20 cellular contexts compared by ENCODE assay signal in genomic region chr22:31953251-31953650, GRCh38. TPM values are rescaled to one million over a fixed set of nuclear protein-coding genes. Genes with fewer than 3 reads are reported as not detected.
DNase-seq lines count a peak whose midpoint lies in the region; ATAC-seq and TF ChIP-seq lines count a peak whose summit lies in the region.
"Had no signal": no experiment of that assay in that cellular context is flagged by ENCODE, and none has a peak within 500 bp of the region (broad histone marks: within the 10 kb centered on the region; RNA-seq: fewer than 3 reads in every experiment).

No MANE protein-coding gene starts in this region.

- no peaks in the 10 kb centered on the region for H3K9me3 Mint-ChIP-seq in chondrocyte (ENCODE audit: low read depth)
- H3K9me3 Mint-ChIP-seq: neural crest cell; T-helper 2 cell treated with Interferon-gamma antibody and Interleukin-4, amounts not matched to agents 5 μg/mL and 100 μg/mL, for 36 hours had no signal

- H3K4me1 Mint-ChIP-seq in chondrocyte (ENCODE audit: low read depth) = peaks cover 64% of the 10 kb centered on the region

- no peaks in the 10 kb centered on the region for H3F3A ChIP-seq in neural cell (ENCODE audit: insufficient read depth, low read length, poor library complexity, severe bottlenecking)

- intact Hi-C loops in cardiac septum (cut with DNase I) (no loop called here), vagina (cut with DNase I) (no loop called here)

- TF ChIP-seq POLR2A in vagina (IDR thresholded peaks at IDR 0.05) = no peak

- DNase-seq in right atrium auricular region (ENCODE audit: low spot score) = no peak
- no peak for DNase-seq in cardiac septum (ENCODE audit: low spot score)
- DNase-seq in chondrocyte (ENCODE audit: low spot score) = no peak
- DNase-seq in vagina (ENCODE audit: extremely low spot score in 2 of 2) = no peak
- no peak for DNase-seq in NCI-H2227 treated with DMSO at 0.1 percent for 48 hours (lab: John Stamatoyannopoulos, UW)
- DNase-seq in OCI-M1 (lab: John Stamatoyannopoulos, UW) = no peak
- DNase-seq: central memory CD4-positive, alpha-beta T cell; DMS153; GOT3; hippocampal formation; left lung; NCI-H2029; NCI-H69; stimulated activated CD4-positive, alpha-beta T cell treated with anti-CD3 and anti-CD28 coated beads, Interleukin-12 subunit alpha, Interleukin-12 subunit beta, amount 100 ng/mL, for 4 hours; trophoblast cell had no signal

- peaks cover 33% of the 10 kb centered on the region for H3K36me3 Mint-ChIP-seq in chondrocyte (ENCODE audit: low read depth)

- H3K4me3 Mint-ChIP-seq in chondrocyte (ENCODE audit: unreplicated experiment) = no peak overlapping the region
- H3K4me3 Mint-ChIP-seq: neural crest cell; T-helper 2 cell treated with Interferon-gamma antibody and Interleukin-4, amounts not matched to agents 5 μg/mL and 100 μg/mL, for 36 hours had no signal

- no peak overlapping the region for H3K9ac ChIP-seq in neural cell (ENCODE audit: low read length)

- H3K36me3 ChIP-seq in right atrium auricular region (peaks cover 26% of the 10 kb centered on the region), neural cell (ENCODE audit: insufficient read depth, low read length) (peaks cover 10% of the 10 kb centered on the region), vagina (peaks cover 0 to 19% of the 10 kb centered on the region in 2 donors)

- H3K79me2 ChIP-seq in neural cell (replicated peaks; ENCODE audit: insufficient read depth, low read length) = peaks cover 83% of the 10 kb centered on the region

- no peaks in the 10 kb centered on the region for H3K9me3 ChIP-seq in right atrium auricular region
- H3K9me3 ChIP-seq in neural cell (ENCODE audit: low read length) = no peaks in the 10 kb centered on the region
- H3K9me3 ChIP-seq in vagina = no peaks in the 10 kb centered on the region
- H3K9me3 ChIP-seq: left lung had no signal

- no peak overlapping the region for H3K4me2 ChIP-seq in neural cell (ENCODE audit: low read length)

- H3K27me3 Mint-ChIP-seq in chondrocyte (ENCODE audit: low read depth) = no peaks in the 10 kb centered on the region

- H3K9me2 ChIP-seq in neural cell (ENCODE audit: insufficient read depth, low read length) = no peaks in the 10 kb centered on the region

- peak overlapping the region; percentile 70 to 73 for H3K27ac ChIP-seq in right atrium auricular region
- no peak overlapping the region for H3K27ac ChIP-seq in neural cell (ENCODE audit: low read length)
- peak overlapping the region; percentile 64 for H3K27ac ChIP-seq in vagina
- H3K27ac ChIP-seq: HL-60 had no signal

- H4K20me1 ChIP-seq in neural cell (ENCODE audit: insufficient read depth) = peaks cover 32% of the 10 kb centered on the region

- H3K4me3 ChIP-seq in right atrium auricular region = no peak overlapping the region
- peak overlapping the region; percentile 31 for H3K4me3 ChIP-seq in neural cell (ENCODE audit: low read length)
- no peak overlapping the region for H3K4me3 ChIP-seq in vagina
- H3K4me3 ChIP-seq: left lung had no signal

- TF ChIP-seq RAD21 in neural cell (conservative IDR thresholded peaks at IDR 0.05) = no peak

- H3K4me1 ChIP-seq in right atrium auricular region = peaks cover 0 to 58% of the 10 kb centered on the region in 2 donors
- peaks cover 49% of the 10 kb centered on the region for H3K4me1 ChIP-seq in vagina

- no peak for TF ChIP-seq CTCF in right atrium auricular region (IDR thresholded peaks at IDR 0.05)
- TF ChIP-seq CTCF in chondrocyte (IDR thresholded peaks at IDR 0.05) = no peak
- TF ChIP-seq CTCF in neural cell (IDR thresholded peaks at IDR 0.05; ENCODE audit: poor library complexity, severe bottlenecking) = no peak
- TF ChIP-seq CTCF in vagina (IDR thresholded peaks at IDR 0.05) = no peak

- peak overlapping the region; percentile 94 for H3K27ac Mint-ChIP-seq in chondrocyte (ENCODE audit: unreplicated experiment)
- H3K27ac Mint-ChIP-seq: T-helper 2 cell treated with Interferon-gamma antibody and Interleukin-4, amounts not matched to agents 5 μg/mL and 100 μg/mL, for 36 hours had no signal

- no peak overlapping the region for H2AFZ ChIP-seq in neural cell (ENCODE audit: low read depth, low read length)

- no peaks in the 10 kb centered on the region for H3K27me3 ChIP-seq in right atrium auricular region
- no peaks in the 10 kb centered on the region for H3K27me3 ChIP-seq in neural cell (ENCODE audit: insufficient read depth, low read depth, low read length)
- H3K27me3 ChIP-seq in vagina = no peaks in the 10 kb centered on the region
- H3K27me3 ChIP-seq: left lung had no signal

- no peak for TF ChIP-seq EP300 in neural cell (conservative IDR thresholded peaks at IDR 0.05; ENCODE audit: poor library complexity, severe bottlenecking)

- no peak for ATAC-seq in HG02623 (IDR thresholded peaks at IDR 0.05; ENCODE audit: unreplicated experiment)

TF ChIP-seq in neural cell, 6 proteins besides CTCF, POLR2A, EP300 and RAD21:
- TF ChIP-seq MXI1 (conservative IDR thresholded peaks at IDR 0.05; ENCODE audit: poor library complexity, severe bottlenecking) (no peak), EZH2 (IDR thresholded peaks at IDR 0.05; ENCODE audit: borderline replicate concordance, insufficient read depth, low read length, poor library complexity, severe bottlenecking) (no peak), REST (IDR thresholded peaks at IDR 0.05; ENCODE audit: borderline replicate concordance) (no peak), SMC3 (conservative IDR thresholded peaks at IDR 0.05; ENCODE audit: poor library complexity) (no peak), TAF1 (IDR thresholded peaks at IDR 0.05; ENCODE audit: low read depth) (no peak), POLR2AphosphoS5 (IDR thresholded peaks at IDR 0.05) (no peak)
TF ChIP-seq in neural cell: peak in this region for 0.

RNA-seq across cellular contexts. Expression of gene YWHAH, which starts 8.9 kb away (rescaled TPM):
- total RNA-seq in right atrium auricular region (10 to 100 TPM; 47.9 to 92.0 TPM), cardiac septum (116 TPM), chondrocyte (179 to 223 TPM (median 218 TPM) in 3 replicates), vagina (86.2 TPM)
- polyA plus RNA-seq in neural cell = 298 and 300 TPM in 2 replicates
- polyA minus RNA-seq in neural cell = 214 and 224 TPM in 2 replicates
